ENCODE assay signal across 2 cellular contexts in the genomic region with DNA sequence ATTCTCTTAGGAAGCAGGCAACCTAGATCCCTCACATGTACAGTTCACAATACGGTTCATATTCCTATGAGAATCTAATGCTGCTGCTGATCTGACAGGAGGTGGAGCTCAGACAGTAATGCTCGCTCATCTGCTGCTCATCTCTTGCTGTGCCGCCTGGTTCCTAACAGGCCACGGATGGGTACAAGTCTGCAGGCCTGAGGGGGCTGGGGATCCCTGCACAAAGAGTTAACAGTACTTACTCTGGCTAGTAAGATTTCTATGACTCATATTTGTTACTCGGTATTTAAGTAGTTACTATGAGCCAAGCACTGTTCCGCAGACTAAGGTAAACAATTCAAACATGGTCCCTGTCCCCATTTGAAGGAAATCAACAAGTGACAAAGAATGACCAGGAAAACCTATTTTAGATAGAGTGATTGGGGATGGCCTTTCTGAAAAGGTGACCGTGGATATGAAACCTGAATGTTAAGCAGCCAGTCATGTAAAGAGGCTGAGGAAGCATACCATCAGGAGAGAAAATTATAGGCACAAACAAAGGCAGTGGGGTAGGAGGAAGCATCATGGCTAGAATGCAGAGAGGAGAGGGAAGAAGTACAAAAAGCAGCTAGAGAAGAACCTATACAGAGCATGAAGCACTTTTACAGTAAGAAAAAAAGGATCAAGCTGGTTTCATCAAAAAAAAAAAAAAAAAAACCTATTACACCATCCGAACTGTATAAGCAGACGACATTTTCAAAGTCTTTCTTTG.
TF ChIP-seq lines count a peak whose summit lies in the region.

No MANE protein-coding gene starts in this region.

TF ChIP-seq in HEK293, 187 proteins besides CTCF, POLR2A, EP300 and RAD21:
- TF ChIP-seq ZNF549 (tag by site-specific recombination; IDR thresholded peaks at IDR 0.05) (peak; percentile 28; the same call in 1 of the 2 replicates), ZNF202 (tag by site-specific recombination; IDR thresholded peaks at IDR 0.05; ENCODE audit: borderline replicate concordance) (no peak)

TF ChIP-seq in GM12878, 131 proteins besides CTCF, POLR2A, EP300 and RAD21:
- TF ChIP-seq SIX5 (IDR thresholded peaks at IDR 0.05; ENCODE audit: low read depth, low read length, severe bottlenecking), result no peak
- no peak for TF ChIP-seq WRNIP1 (IDR thresholded peaks at IDR 0.05; ENCODE audit: borderline replicate concordance, low read depth, low read length)
- no peak for TF ChIP-seq CBX3 (IDR thresholded peaks at IDR 0.05; ENCODE audit: borderline replicate concordance, low read depth)
- TF ChIP-seq STAT3 (IDR thresholded peaks at IDR 0.05; ENCODE audit: low read depth, low read length), result no peak
- no peak for TF ChIP-seq CBFB (IDR thresholded peaks at IDR 0.05; ENCODE audit: low read depth)
- TF ChIP-seq, protein P1, sequence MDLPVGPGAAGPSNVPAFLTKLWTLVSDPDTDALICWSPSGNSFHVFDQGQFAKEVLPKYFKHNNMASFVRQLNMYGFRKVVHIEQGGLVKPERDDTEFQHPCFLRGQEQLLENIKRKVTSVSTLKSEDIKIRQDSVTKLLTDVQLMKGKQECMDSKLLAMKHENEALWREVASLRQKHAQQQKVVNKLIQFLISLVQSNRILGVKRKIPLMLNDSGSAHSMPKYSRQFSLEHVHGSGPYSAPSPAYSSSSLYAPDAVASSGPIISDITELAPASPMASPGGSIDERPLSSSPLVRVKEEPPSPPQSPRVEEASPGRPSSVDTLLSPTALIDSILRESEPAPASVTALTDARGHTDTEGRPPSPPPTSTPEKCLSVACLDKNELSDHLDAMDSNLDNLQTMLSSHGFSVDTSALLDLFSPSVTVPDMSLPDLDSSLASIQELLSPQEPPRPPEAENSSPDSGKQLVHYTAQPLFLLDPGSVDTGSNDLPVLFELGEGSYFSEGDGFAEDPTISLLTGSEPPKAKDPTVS (IDR thresholded peaks at IDR 0.05; ENCODE audit: low read depth, low read length), result no peak
- TF ChIP-seq BACH1 (IDR thresholded peaks at IDR 0.05; ENCODE audit: borderline replicate concordance), result no peak
- TF ChIP-seq, protein P2, sequence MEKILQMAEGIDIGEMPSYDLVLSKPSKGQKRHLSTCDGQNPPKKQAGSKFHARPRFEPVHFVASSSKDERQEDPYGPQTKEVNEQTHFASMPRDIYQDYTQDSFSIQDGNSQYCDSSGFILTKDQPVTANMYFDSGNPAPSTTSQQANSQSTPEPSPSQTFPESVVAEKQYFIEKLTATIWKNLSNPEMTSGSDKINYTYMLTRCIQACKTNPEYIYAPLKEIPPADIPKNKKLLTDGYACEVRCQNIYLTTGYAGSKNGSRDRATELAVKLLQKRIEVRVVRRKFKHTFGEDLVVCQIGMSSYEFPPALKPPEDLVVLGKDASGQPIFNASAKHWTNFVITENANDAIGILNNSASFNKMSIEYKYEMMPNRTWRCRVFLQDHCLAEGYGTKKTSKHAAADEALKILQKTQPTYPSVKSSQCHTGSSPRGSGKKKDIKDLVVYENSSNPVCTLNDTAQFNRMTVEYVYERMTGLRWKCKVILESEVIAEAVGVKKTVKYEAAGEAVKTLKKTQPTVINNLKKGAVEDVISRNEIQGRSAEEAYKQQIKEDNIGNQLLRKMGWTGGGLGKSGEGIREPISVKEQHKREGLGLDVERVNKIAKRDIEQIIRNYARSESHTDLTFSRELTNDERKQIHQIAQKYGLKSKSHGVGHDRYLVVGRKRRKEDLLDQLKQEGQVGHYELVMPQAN (conservative IDR thresholded peaks at IDR 0.05), result no peak
- TF ChIP-seq GATAD2B (conservative IDR thresholded peaks at IDR 0.05; ENCODE audit: low read depth), result no peak
- TF ChIP-seq PAX5 (IDR thresholded peaks at IDR 0.05; ENCODE audit: borderline replicate concordance, low read depth, low read length), result no peak
